In genomic region chr2:208356846-208357574, GRCh38 we compare ENCODE assay signal across 16 cellular contexts. TPM values are rescaled to one million over a fixed set of nuclear protein-coding genes. Genes with fewer than 3 reads are reported as not detected.
DNase-seq lines count a peak whose midpoint lies in the region; ATAC-seq and TF ChIP-seq lines count a peak whose summit lies in the region.
"Had no signal": no experiment of that assay in that cellular context is flagged by ENCODE, and none has a peak within 500 bp of the region (broad histone marks: within the 10 kb centered on the region; RNA-seq: fewer than 3 reads in every experiment).

No MANE protein-coding gene starts in this region.

- H3K27me3 ChIP-seq in GM23338 (ENCODE audit: insufficient read depth) (no peaks in the 10 kb centered on the region), gastroesophageal sphincter (no peaks in the 10 kb centered on the region)
- H3K27me3 ChIP-seq: heart right ventricle had no signal

- H3K9me3 Mint-ChIP-seq in GM23338 = no peaks in the 10 kb centered on the region
- H3K9me3 Mint-ChIP-seq in activated naive CD8-positive, alpha-beta T cell treated with anti-CD3 and anti-CD28 coated beads, Interleukin-2, amount 50 U/mL, for 24 hours = no peaks in the 10 kb centered on the region

- H3F3A ChIP-seq in GM23338 (replicated peaks; ENCODE audit: low read depth) = no peaks in the 10 kb centered on the region

- no peak overlapping the region for H3K27ac ChIP-seq in GM23338 (ENCODE audit: low read depth)
- peak overlapping the region in 3 of 4 donors; percentile 10 to 61 (median 25) for H3K27ac ChIP-seq in gastroesophageal sphincter
- H3K27ac ChIP-seq: heart right ventricle, left ventricle myocardium inferior had no signal

- no peak overlapping the region for H3K4me3 Mint-ChIP-seq in GM23338
- no peak overlapping the region for H3K4me3 Mint-ChIP-seq in activated naive CD8-positive, alpha-beta T cell treated with anti-CD3 and anti-CD28 coated beads, Interleukin-2, amount 50 U/mL, for 24 hours

- no peaks in the 10 kb centered on the region for H3K79me2 ChIP-seq in GM23338 (replicated peaks; ENCODE audit: insufficient read depth)

- H3K4me1 ChIP-seq in GM23338 (ENCODE audit: insufficient read depth) = peaks cover 6% of the 10 kb centered on the region; the same call in 1 of the 2 replicates
- H3K4me1 ChIP-seq in gastroesophageal sphincter = peaks cover 0 to 27% (median 5%) of the 10 kb centered on the region in 3 donors

- peaks cover 18% of the 10 kb centered on the region for H3K4me1 Mint-ChIP-seq in GM23338
- peaks cover 8% of the 10 kb centered on the region for H3K4me1 Mint-ChIP-seq in activated naive CD8-positive, alpha-beta T cell treated with anti-CD3 and anti-CD28 coated beads, Interleukin-2, amount 50 U/mL, for 24 hours

- H3K9me3 ChIP-seq in gastroesophageal sphincter = no peaks in the 10 kb centered on the region
- H3K9me3 ChIP-seq: heart right ventricle, left ventricle myocardium inferior had no signal

- no peak overlapping the region for H2AFZ ChIP-seq in GM23338

- TF ChIP-seq CTCF in GM23338 (conservative IDR thresholded peaks at IDR 0.05; ENCODE audit: low read depth in 2 of 2) (peak in 1 of 2 experiments; percentile 14; a peak in 1 of 4 replicates), gastroesophageal sphincter (IDR thresholded peaks at IDR 0.05) (no peak), GM20000 (IDR thresholded peaks at IDR 0.05; ENCODE audit: extremely low read depth, missing control alignments) (no peak)

- no peak overlapping the region for H3K4me3 ChIP-seq in GM23338
- no peak overlapping the region for H3K4me3 ChIP-seq in gastroesophageal sphincter
- H3K4me3 ChIP-seq: heart right ventricle, left ventricle myocardium inferior had no signal

- H3K36me3 ChIP-seq in GM23338 (ENCODE audit: insufficient read depth) = peaks cover 29% of the 10 kb centered on the region
- peaks cover 3 to 42% of the 10 kb centered on the region in 2 donors for H3K36me3 ChIP-seq in gastroesophageal sphincter

- WGBS in gastroesophageal sphincter (ENCODE audit: low coverage in 1 of 2), 2 donors = 13 to 17% methylated on average over 1 of the region's 1 CpG

- DNase-seq in ACHN = peak; percentile 16
- peak; percentile 25 for DNase-seq in GM23338 (ENCODE audit: low spot score)
- DNase-seq in activated naive CD8-positive, alpha-beta T cell treated with anti-CD3 and anti-CD28 coated beads, Interleukin-2, amount 50 U/mL, for 24 hours = no peak
- no peak for DNase-seq in GM20000 (ENCODE audit: low spot score)
- DNase-seq in AG20443 (ENCODE audit: low spot score) = no peak
- DNase-seq in hippocampal formation (lab: John Stamatoyannopoulos, UW) = no peak
- DNase-seq: activated CD8-positive, alpha-beta memory T cell treated with anti-CD3 and anti-CD28 coated beads, Interleukin-2, amount 50 U/mL, for 4 hours; heart right ventricle; left ventricle myocardium inferior; NCI-H1436 treated with DMSO at 0.1 percent for 48 hours; NCI-H69; occipital lobe; stimulated activated CD8-positive, alpha-beta memory T cell treated with anti-CD3 and anti-CD28 coated beads, Interleukin-4, amount 100 ng/mL, for 48 hours had no signal

- 0 out of 2 replicates have a peak overlapping the region, but pooled peaks have one; percentile 46 for H3K27ac Mint-ChIP-seq in GM23338
- H3K27ac Mint-ChIP-seq in activated naive CD8-positive, alpha-beta T cell treated with anti-CD3 and anti-CD28 coated beads, Interleukin-2, amount 50 U/mL, for 24 hours = peak overlapping the region; percentile 69

- peaks cover 5% of the 10 kb centered on the region for H3K27me3 Mint-ChIP-seq in GM23338 (ENCODE audit: insufficient read depth, low read depth, poor library complexity)
- no peaks in the 10 kb centered on the region for H3K27me3 Mint-ChIP-seq in activated naive CD8-positive, alpha-beta T cell treated with anti-CD3 and anti-CD28 coated beads, Interleukin-2, amount 50 U/mL, for 24 hours

- no peaks in the 10 kb centered on the region for H4K20me1 ChIP-seq in GM23338 (replicated peaks; ENCODE audit: insufficient read depth)

- no peak for TF ChIP-seq EP300 in gastroesophageal sphincter (IDR thresholded peaks at IDR 0.05)

- no peak for TF ChIP-seq POLR2A in gastroesophageal sphincter (IDR thresholded peaks at IDR 0.05)

- H3K4me2 ChIP-seq in GM23338 = no peak overlapping the region

- peaks cover 50% of the 10 kb centered on the region for H3K36me3 Mint-ChIP-seq in GM23338 (ENCODE audit: low read depth)
- H3K36me3 Mint-ChIP-seq in activated naive CD8-positive, alpha-beta T cell treated with anti-CD3 and anti-CD28 coated beads, Interleukin-2, amount 50 U/mL, for 24 hours (ENCODE audit: low read depth) = peaks cover 33% of the 10 kb centered on the region

- ATAC-seq in GM23338 = no peak
- no peak for ATAC-seq in activated naive CD8-positive, alpha-beta T cell treated with anti-CD3 and anti-CD28 coated beads, Interleukin-2, amount 50 U/mL, for 24 hours
- ATAC-seq in gastroesophageal sphincter = no peak
- no peak for ATAC-seq in HG03280 (IDR thresholded peaks at IDR 0.05; ENCODE audit: unreplicated experiment)
- ATAC-seq: heart right ventricle had no signal

- H3K9me2 ChIP-seq in GM23338 (ENCODE audit: insufficient read depth) = no peaks in the 10 kb centered on the region

- in situ Hi-C loops in ACHN (cut with HindIII; ENCODE audit: low pct_ligation_motif_present, low pct_unique_long_range_greater_than_20kb, low sequenced_read_pairs) = no loop called here

TF ChIP-seq in GM23338, 12 proteins besides CTCF, POLR2A, EP300 and RAD21 (continues in another document):
- TF ChIP-seq ETS1 (IDR thresholded peaks at IDR 0.05) = no peak
- TF ChIP-seq EZH2phosphoT487 (IDR thresholded peaks at IDR 0.05; ENCODE audit: unreplicated experiment) = no peak
- TF ChIP-seq NANOG (IDR thresholded peaks at IDR 0.05; ENCODE audit: borderline replicate concordance) = no peak
- no peak for TF ChIP-seq ZNF114 (CRISPR knock-in tag; IDR thresholded peaks at IDR 0.05)
- TF ChIP-seq CREB1 (CRISPR knock-in tag; IDR thresholded peaks at IDR 0.05; ENCODE audit: low read depth) = no peak

RNA-seq across cellular contexts. Expression of gene PTH2R, which starts 49.6 kb away (rescaled TPM):
- total RNA-seq in GM23338 (2014; rRNA removed; shearing (Covaris generic)) = 0.19 and 0.38 TPM in 2 replicates
- 0.18 and 0.42 TPM in 2 replicates for polyA plus RNA-seq in GM23338 (2016; fragmentation: Nextera tagmentation; extraction: Ambion mirVana)
- under 1 TPM in 1 of 4 donors, not detected in 3; 0.62 TPM for total RNA-seq in gastroesophageal sphincter
- total RNA-seq: Daoy, heart right ventricle, left ventricle myocardium inferior had no signal

Comparison
In these comparisons a context has a peak if more than half of its experiments do, and no peak if none do; other contexts are left out.
1. DNase-seq: peak in ACHN (single experiment) and GM23338 (single experiment); none in activated naive CD8-positive, alpha-beta T cell treated with anti-CD3 and anti-CD28 coated beads, Interleukin-2, amount 50 U/mL, for 24 hours (single experiment), GM20000 (single experiment), AG20443 (single experiment) and hippocampal formation (0 of 2).